ENCODE assay signal across 1 cellular context in genomic region chr6:81933648-81934047, GRCh38.
TF ChIP-seq lines count a peak whose summit lies in the region.

No MANE protein-coding gene starts in this region.

TF ChIP-seq in HepG2, 621 proteins besides CTCF, POLR2A, EP300 and RAD21 (continued from another document):
- TF ChIP-seq HNF1A (IDR thresholded peaks at IDR 0.05; ENCODE audit: low read depth) (peak; percentile 71), HNF1A (CRISPR knock-in tag; IDR thresholded peaks at IDR 0.05; ENCODE audit: borderline replicate concordance) (peak; percentile 43; the same call in 1 of the 2 replicates), CEBPG (CRISPR knock-in tag; IDR thresholded peaks at IDR 0.05) (peak; percentile 88), CEBPB (IDR thresholded peaks at IDR 0.05; ENCODE audit: borderline replicate concordance, low read depth, low read length) (peak; percentile 93), FOXA1 (IDR thresholded peaks at IDR 0.05) (no peak), FOXA1 (CRISPR knock-in tag; IDR thresholded peaks at IDR 0.05) (no peak), ZBTB7B (CRISPR knock-in tag; IDR thresholded peaks at IDR 0.05) (0 out of 2 replicates have a peak, but pooled peaks have one; percentile 31), AHDC1 (CRISPR knock-in tag; IDR thresholded peaks at IDR 0.05; ENCODE audit: borderline replicate concordance) (peak; percentile 18; the same call in 1 of the 2 replicates), GFI1 (CRISPR knock-in tag; IDR thresholded peaks at IDR 0.05; ENCODE audit: borderline replicate concordance) (no peak), PHF20 (CRISPR knock-in tag; IDR thresholded peaks at IDR 0.05) (no peak), GATAD2A (CRISPR knock-in tag; IDR thresholded peaks at IDR 0.05) (peak; percentile 36; the same call in 1 of the 2 replicates), SOX5 (CRISPR knock-in tag; IDR thresholded peaks at IDR 0.05; ENCODE audit: borderline replicate concordance) (peak; percentile 32; the same call in 1 of the 2 replicates), ZHX1 (CRISPR knock-in tag; IDR thresholded peaks at IDR 0.05; ENCODE audit: low read depth) (no peak), ARID3A (IDR thresholded peaks at IDR 0.05; ENCODE audit: low read depth, low read length) (peak; percentile 71; the same call in 1 of the 2 replicates), CHD4 (IDR thresholded peaks at IDR 0.05; ENCODE audit: borderline replicate concordance, low read length) (peak; percentile 29; the same call in 1 of the 2 replicates), SAP130 (CRISPR knock-in tag; IDR thresholded peaks at IDR 0.05; ENCODE audit: low read depth) (peak; percentile 11; the same call in 1 of the 2 replicates), ELF3 (CRISPR knock-in tag; IDR thresholded peaks at IDR 0.05) (peak; percentile 22; the same call in 1 of the 2 replicates), FOSL2 (CRISPR knock-in tag; IDR thresholded peaks at IDR 0.05) (peak; percentile 42; the same call in 1 of the 2 replicates), ZNF576 (CRISPR knock-in tag; IDR thresholded peaks at IDR 0.05) (no peak)
- TF ChIP-seq, protein P1, sequence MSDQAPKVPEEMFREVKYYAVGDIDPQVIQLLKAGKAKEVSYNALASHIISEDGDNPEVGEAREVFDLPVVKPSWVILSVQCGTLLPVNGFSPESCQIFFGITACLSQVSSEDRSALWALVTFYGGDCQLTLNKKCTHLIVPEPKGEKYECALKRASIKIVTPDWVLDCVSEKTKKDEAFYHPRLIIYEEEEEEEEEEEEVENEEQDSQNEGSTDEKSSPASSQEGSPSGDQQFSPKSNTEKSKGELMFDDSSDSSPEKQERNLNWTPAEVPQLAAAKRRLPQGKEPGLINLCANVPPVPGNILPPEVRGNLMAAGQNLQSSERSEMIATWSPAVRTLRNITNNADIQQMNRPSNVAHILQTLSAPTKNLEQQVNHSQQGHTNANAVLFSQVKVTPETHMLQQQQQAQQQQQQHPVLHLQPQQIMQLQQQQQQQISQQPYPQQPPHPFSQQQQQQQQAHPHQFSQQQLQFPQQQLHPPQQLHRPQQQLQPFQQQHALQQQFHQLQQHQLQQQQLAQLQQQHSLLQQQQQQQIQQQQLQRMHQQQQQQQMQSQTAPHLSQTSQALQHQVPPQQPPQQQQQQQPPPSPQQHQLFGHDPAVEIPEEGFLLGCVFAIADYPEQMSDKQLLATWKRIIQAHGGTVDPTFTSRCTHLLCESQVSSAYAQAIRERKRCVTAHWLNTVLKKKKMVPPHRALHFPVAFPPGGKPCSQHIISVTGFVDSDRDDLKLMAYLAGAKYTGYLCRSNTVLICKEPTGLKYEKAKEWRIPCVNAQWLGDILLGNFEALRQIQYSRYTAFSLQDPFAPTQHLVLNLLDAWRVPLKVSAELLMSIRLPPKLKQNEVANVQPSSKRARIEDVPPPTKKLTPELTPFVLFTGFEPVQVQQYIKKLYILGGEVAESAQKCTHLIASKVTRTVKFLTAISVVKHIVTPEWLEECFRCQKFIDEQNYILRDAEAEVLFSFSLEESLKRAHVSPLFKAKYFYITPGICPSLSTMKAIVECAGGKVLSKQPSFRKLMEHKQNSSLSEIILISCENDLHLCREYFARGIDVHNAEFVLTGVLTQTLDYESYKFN (CRISPR knock-in tag; conservative IDR thresholded peaks at IDR 0.05), result peak; percentile 27; the same call in 1 of the 2 replicates
TF ChIP-seq in HepG2: peak in this region for 14.
